Comparison of ENCODE assay signal across 8 cellular contexts in the genomic region with DNA sequence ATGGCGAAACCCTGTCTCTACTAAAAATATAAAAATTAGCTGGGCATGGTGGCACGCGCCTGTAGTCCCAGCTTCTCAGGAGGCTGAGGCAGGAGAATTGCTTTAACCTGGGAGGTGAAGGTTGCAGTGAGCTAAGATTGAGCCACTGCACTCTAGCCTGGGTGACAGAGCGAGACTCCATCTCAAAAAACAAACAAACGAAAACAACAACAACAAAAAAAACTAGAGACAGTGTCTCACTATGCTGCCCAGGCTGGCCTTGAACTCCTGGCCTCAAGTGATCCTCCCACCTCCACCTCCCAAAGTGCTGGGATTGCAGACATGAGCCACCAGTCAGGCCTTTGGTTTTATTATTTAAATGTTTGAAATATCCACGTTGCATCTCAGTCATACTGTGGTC. TPM values are rescaled to one million over a fixed set of nuclear protein-coding genes. Genes with fewer than 3 reads are reported as not detected.
DNase-seq lines count a peak whose midpoint lies in the region; ATAC-seq, FAIRE-seq and TF ChIP-seq lines count a peak whose summit lies in the region.
"Not testable (repeated sequence)": the region's sequence is repeated elsewhere in the genome, so short reads cannot be mapped to it uniquely, and the experiment has no call there.

No MANE protein-coding gene starts in this region.

- H3K36me3 Mint-ChIP-seq in activated T-cell treated with anti-CD3 and anti-CD28 coated beads, Interleukin-2, amount 50 U/mL, for 72 hours (ENCODE audit: insufficient read depth in 2 of 2) = peaks cover 11 to 18% of the 10 kb centered on the region in 2 donors
- peaks cover 27% of the 10 kb centered on the region for H3K36me3 Mint-ChIP-seq in brain
- peaks cover 19% of the 10 kb centered on the region for H3K36me3 Mint-ChIP-seq in stimulated activated memory B cell treated with anti-CD40 and anti-IgM and Interleukin-4, amounts not matched to agents 10 μg/mL and 1 μg/mL and 100 μg/mL, for 72 hours

- intact Hi-C loops in HepG2 (cut with micrococcal nuclease; ENCODE audit: unreplicated experiment) = loop anchor here (1.0 to 10.0 kb wide), 2 partner anchors 63 to 93 kb away; a partner anchor contains a TSS

- peak in 1 of 2 experiments; percentile 11; a peak in 1 of 4 replicates for TF ChIP-seq EP300 in HepG2 (IDR thresholded peaks at IDR 0.05; ENCODE audit: low read depth in 2 of 2, low read length in 2 of 2)
- not testable (repeated sequence) for TF ChIP-seq EP300 in HepG2 (CRISPR knock-in tag; IDR thresholded peaks at IDR 0.05; ENCODE audit: borderline replicate concordance)

- H2AFZ ChIP-seq in GM23248; OCI-LY3 (ENCODE audit: low read depth, low read length); HepG2 (ENCODE audit: low read length); osteoblast (ENCODE audit: low read length): not testable (repeated sequence)

- POLR2A ChIA-PET in HepG2 (lab: Yijun Ruan, JAX) = interaction anchor here (0.9 to 1.6 kb wide), 4 partner anchors 10 to 100 kb away, joined by 3 to 10 read pairs (median 4); a partner anchor contains a TSS

- H3K4me1 ChIP-seq in GM23248 (ENCODE audit: insufficient read depth) = peaks cover 24% of the 10 kb centered on the region
- H3K4me1 ChIP-seq in OCI-LY3 (ENCODE audit: low read length) = peaks cover 36% of the 10 kb centered on the region
- H3K4me1 ChIP-seq in HepG2 (ENCODE audit: insufficient read depth, low read length) = peaks cover 76% of the 10 kb centered on the region
- H3K4me1 ChIP-seq in osteoblast (ENCODE audit: insufficient read depth, low read length) = peaks cover 30% of the 10 kb centered on the region

- H3K9me3 Mint-ChIP-seq in activated T-cell treated with anti-CD3 and anti-CD28 coated beads, Interleukin-2, amount 50 U/mL, for 72 hours; brain; stimulated activated memory B cell treated with anti-CD40 and anti-IgM and Interleukin-4, amounts not matched to agents 10 μg/mL and 1 μg/mL and 100 μg/mL, for 72 hours: not testable (repeated sequence)

- not testable (repeated sequence) for TF ChIP-seq RAD21 in HepG2 (CRISPR knock-in tag; IDR thresholded peaks at IDR 0.05)

- not testable (repeated sequence) for H3K9ac ChIP-seq in GM23248; OCI-LY3 (ENCODE audit: low read length); HepG2 (ENCODE audit: insufficient read depth, low read depth, low read length)

- H3K27me3 ChIP-seq in GM23248 (replicated peaks; ENCODE audit: insufficient read depth); OCI-LY3 (ENCODE audit: low read depth, low read length); HepG2 (ENCODE audit: control insufficient read depth in 1 of 2, insufficient read depth in 2 of 2, low read length in 2 of 2); osteoblast (ENCODE audit: insufficient read depth, low read length): not testable (repeated sequence)

- ATAC-seq in activated T-cell treated with anti-CD3 and anti-CD28 coated beads, Interleukin-2, amount 50 U/mL, for 72 hours (replicated peaks in 1 of 2); HepG2; stimulated activated memory B cell treated with anti-CD40 and anti-IgM and Interleukin-4, amounts not matched to agents 10 μg/mL and 1 μg/mL and 100 μg/mL, for 72 hours: not testable (repeated sequence)

- not testable (repeated sequence) for H3K4me3 ChIP-seq in GM23248; OCI-LY3 (ENCODE audit: low read length); osteoblast (ENCODE audit: insufficient read depth, low read length)
- peak overlapping the region in 2 of 3 experiments; percentile 20 to 44; a peak in 2 of 6 replicates for H3K4me3 ChIP-seq in HepG2 (replicated peaks in 1 of 3; ENCODE audit: insufficient read depth in 1 of 3, low read depth in 2 of 3, low read length in 3 of 3)

- not testable (repeated sequence) for H3K36me3 ChIP-seq in GM23248 (ENCODE audit: low read depth); HepG2 (replicated peaks in 1 of 2; ENCODE audit: control insufficient read depth in 1 of 2, insufficient read depth in 2 of 2, low read length in 2 of 2); osteoblast (ENCODE audit: insufficient read depth, low read length)
- peaks cover 16% of the 10 kb centered on the region for H3K36me3 ChIP-seq in OCI-LY3 (replicated peaks; ENCODE audit: low read depth, low read length)

- in situ Hi-C loops in GM23248 (cut with MboI); HepG2 (cut with HindIII; ENCODE audit: extremely low pct_ligation_motif_present, low pct_unique_long_range_greater_than_20kb): not testable (repeated sequence)

- not testable (repeated sequence) for H3K27me3 Mint-ChIP-seq in activated T-cell treated with anti-CD3 and anti-CD28 coated beads, Interleukin-2, amount 50 U/mL, for 72 hours (ENCODE audit: low read depth); brain; stimulated activated memory B cell treated with anti-CD40 and anti-IgM and Interleukin-4, amounts not matched to agents 10 μg/mL and 1 μg/mL and 100 μg/mL, for 72 hours

- peak overlapping the region; percentile 0 for H3K27ac Mint-ChIP-seq in activated T-cell treated with anti-CD3 and anti-CD28 coated beads, Interleukin-2, amount 50 U/mL, for 72 hours
- peak overlapping the region in 2 of 5 experiments; percentile 14 to 57 for H3K27ac Mint-ChIP-seq in brain
- peak overlapping the region; percentile 3 for H3K27ac Mint-ChIP-seq in stimulated activated memory B cell treated with anti-CD40 and anti-IgM and Interleukin-4, amounts not matched to agents 10 μg/mL and 1 μg/mL and 100 μg/mL, for 72 hours

- CTCF ChIA-PET in HepG2 (lab: Yijun Ruan, JAX; ENCODE audit: low intra/inter-chr PET ratio, low total read pairs) = not testable (repeated sequence)

- BruUV-seq in HepG2 (replicated peaks; lab: Mats Ljungman, UMichigan) = not testable (repeated sequence)

- peaks cover 73% of the 10 kb centered on the region for H3K4me1 Mint-ChIP-seq in activated T-cell treated with anti-CD3 and anti-CD28 coated beads, Interleukin-2, amount 50 U/mL, for 72 hours (ENCODE audit: low read depth)
- peaks cover 61% of the 10 kb centered on the region for H3K4me1 Mint-ChIP-seq in brain
- peaks cover 77% of the 10 kb centered on the region for H3K4me1 Mint-ChIP-seq in stimulated activated memory B cell treated with anti-CD40 and anti-IgM and Interleukin-4, amounts not matched to agents 10 μg/mL and 1 μg/mL and 100 μg/mL, for 72 hours

- H4K20me1 ChIP-seq in GM23248 (ENCODE audit: insufficient read depth) (peaks cover 21% of the 10 kb centered on the region; the same call in 1 of the 2 replicates), OCI-LY3 (ENCODE audit: insufficient read depth, low read length) (peaks cover 60% of the 10 kb centered on the region), HepG2 (ENCODE audit: insufficient read depth, low read length) (peaks cover 24% of the 10 kb centered on the region), osteoblast (ENCODE audit: insufficient read depth, low read length) (peaks cover 63% of the 10 kb centered on the region)

- H3K79me2 ChIP-seq in GM23248 (ENCODE audit: insufficient read depth) (peaks cover 86% of the 10 kb centered on the region), OCI-LY3 (ENCODE audit: low read length) (peaks cover 91% of the 10 kb centered on the region), HepG2 (ENCODE audit: insufficient read depth, low read length) (peaks cover 79% of the 10 kb centered on the region), osteoblast (ENCODE audit: insufficient read depth, low read length) (peaks cover 91% of the 10 kb centered on the region)

- H3K4me3 Mint-ChIP-seq in activated T-cell treated with anti-CD3 and anti-CD28 coated beads, Interleukin-2, amount 50 U/mL, for 72 hours; stimulated activated memory B cell treated with anti-CD40 and anti-IgM and Interleukin-4, amounts not matched to agents 10 μg/mL and 1 μg/mL and 100 μg/mL, for 72 hours: not testable (repeated sequence)
- peak overlapping the region in 3 of 5 experiments; percentile 11 to 26 (median 15) for H3K4me3 Mint-ChIP-seq in brain

- TF ChIP-seq CTCF in 22Rv1 (IDR thresholded peaks at IDR 0.05); OCI-LY3 (IDR thresholded peaks at IDR 0.05; ENCODE audit: low read depth, low read length); brain (conservative IDR thresholded peaks at IDR 0.05); HepG2 (CRISPR knock-in tag; IDR thresholded peaks at IDR 0.05); osteoblast (IDR thresholded peaks at IDR 0.05; ENCODE audit: extremely low read depth, low read depth, low read length): not testable (repeated sequence)

- not testable (repeated sequence) for TF ChIP-seq POLR2A in HepG2 (IDR thresholded peaks at IDR 0.05; ENCODE audit: insufficient read depth in 1 of 2, low read depth in 2 of 2, low read length in 2 of 2)

- H3F3A ChIP-seq in GM23248 (ENCODE audit: insufficient read depth) = peaks cover 22% of the 10 kb centered on the region

- not testable (repeated sequence) for H3K9me2 ChIP-seq in GM23248 (ENCODE audit: insufficient read depth)

- H3K27ac ChIP-seq in 22Rv1 (peak overlapping the region; percentile 98), GM23248 (peak overlapping the region; percentile 30; the same call in 1 of the 2 replicates), HepG2 (ENCODE audit: extremely low read length, insufficient read depth, low read length) (peak overlapping the region; percentile 54), osteoblast (ENCODE audit: low read depth, low read length) (peak overlapping the region; percentile 64)
- not testable (repeated sequence) for H3K27ac ChIP-seq in OCI-LY3 (ENCODE audit: low read length)

- H3K4me2 ChIP-seq in GM23248 (ENCODE audit: unreplicated experiment); osteoblast (ENCODE audit: insufficient read depth, low read length): not testable (repeated sequence)
- peak overlapping the region; percentile 26 for H3K4me2 ChIP-seq in OCI-LY3 (ENCODE audit: low read length)
- H3K4me2 ChIP-seq in HepG2 (ENCODE audit: low read depth, low read length) = peak overlapping the region; percentile 80

- not testable (repeated sequence) for DNase-seq in GM23248; activated T-cell treated with anti-CD3 and anti-CD28 coated beads, Interleukin-2, amount 50 U/mL, for 72 hours; osteoblast (ENCODE audit: insufficient read length, low spot score, missing footprints)
- peak; percentile 15 for DNase-seq in HepG2 (ENCODE audit: low spot score)

- not testable (repeated sequence) for H3K9me3 ChIP-seq in GM23248 (ENCODE audit: low read depth); OCI-LY3 (ENCODE audit: insufficient read depth, low read length); HepG2 (ENCODE audit: low read length); osteoblast (ENCODE audit: low read depth, low read length)

- FAIRE-seq in HepG2 (lab: Jason Lieb, UNC) = not testable (repeated sequence)

- 91% methylated on average over 6 of the region's 6 CpGs for WGBS in GM23248 (ENCODE audit: low coverage in 1 of 2, low lambda C conversion rate in 2 of 2, missing lambda C conversion rate in 2 of 2), 2 experiments
- WGBS in HepG2 (ENCODE audit: low lambda C conversion rate) = 45% methylated on average over 6 of the region's 6 CpGs

RNA-seq across cellular contexts. Expression of a gene that starts 3.3 kb away (rescaled TPM):
- total RNA-seq in GM23248 (2014; rRNA removed; shearing (Covaris generic)) = 9.8 and 11.6 TPM in 2 replicates
- 7.0 and 7.4 TPM in 2 replicates for polyA plus RNA-seq in GM23248 (2016; fragmentation: Nextera tagmentation; extraction: Ambion mirVana)
- 10 to 100 TPM; 33.5 to 39.5 TPM for total RNA-seq in activated T-cell treated with anti-CD3 and anti-CD28 coated beads, Interleukin-2, amount 50 U/mL, for 72 hours
- polyA plus RNA-seq in brain (ENCODE audit: insufficient read depth, low read depth, low replicate concordance) = 19.9 TPM
- 8.2 and 8.6 TPM in 2 replicates for total RNA-seq in HepG2 (2016; rRNA removed; fragmentation: Illumina TruSeq; extraction: Trizol)
- 1.7 and 1.8 TPM in 2 replicates for total RNA-seq in HepG2 (2016; cell fraction: cytosol; rRNA removed; fragmentation: Illumina TruSeq; extraction: Trizol; ENCODE audit: low read depth)
- 6.8 and 8.5 TPM in 2 replicates for total RNA-seq in HepG2 (2016; cell fraction: insoluble cytoplasmic fraction; rRNA removed; fragmentation: Illumina TruSeq; extraction: Trizol)
- total RNA-seq in HepG2 (2016; cell fraction: membrane; rRNA removed; fragmentation: Illumina TruSeq; extraction: Trizol) = 8.4 and 9.5 TPM in 2 replicates
- 7.9 and 9.7 TPM in 2 replicates for total RNA-seq in HepG2 (2016; cell fraction: nucleus; rRNA removed; fragmentation: Illumina TruSeq; extraction: Trizol)
- 9.8 and 11.1 TPM in 2 replicates for polyA plus RNA-seq in HepG2 (2011; rRNA removed)
- polyA plus RNA-seq in HepG2 (2011; cell fraction: cytosol; rRNA removed) = 6.3 and 8.1 TPM in 2 replicates
- polyA plus RNA-seq in HepG2 (2011; cell fraction: nucleus; rRNA removed) = 20.4 and 23.3 TPM in 2 replicates
- 12.5 and 12.7 TPM in 2 replicates for polyA plus RNA-seq in HepG2 (2012)
- 3.1 and 4.1 TPM in 2 replicates for polyA plus RNA-seq in HepG2 (2016; cell fraction: cytosol; fragmentation: Illumina TruSeq; extraction: Trizol; ENCODE audit: low read depth)
- polyA plus RNA-seq in HepG2 (2016; cell fraction: insoluble cytoplasmic fraction; fragmentation: Illumina TruSeq; extraction: Trizol; ENCODE audit: low read depth) = 9.8 and 14.4 TPM in 2 replicates
- polyA plus RNA-seq in HepG2 (2016; cell fraction: membrane; fragmentation: Illumina TruSeq; extraction: Trizol; ENCODE audit: low read depth) = 12.8 and 14.8 TPM in 2 replicates
- 17.8 and 21.0 TPM in 2 replicates for polyA plus RNA-seq in HepG2 (2016; cell fraction: nucleus; fragmentation: Illumina TruSeq; extraction: Trizol; ENCODE audit: insufficient read depth, low read depth)
- polyA minus RNA-seq in HepG2 (2011; rRNA and poly(A)+ RNA removed; ENCODE audit: low replicate concordance) = 18.8 and 22.0 TPM in 2 replicates
- 8.2 and 9.7 TPM in 2 replicates for polyA minus RNA-seq in HepG2 (2011; cell fraction: cytosol; rRNA and poly(A)+ RNA removed)
- 13.8 and 15.7 TPM in 2 replicates for polyA minus RNA-seq in HepG2 (2011; cell fraction: nucleus; rRNA and poly(A)+ RNA removed)
- total RNA-seq in osteoblast = 11.2 and 12.4 TPM in 2 replicates

RNA-seq across cellular contexts. Expression of a gene that starts 35.8 kb away (rescaled TPM):
- 223 and 257 TPM in 2 replicates for total RNA-seq in GM23248 (2014; rRNA removed; shearing (Covaris generic))
- 214 and 217 TPM in 2 replicates for polyA plus RNA-seq in GM23248 (2016; fragmentation: Nextera tagmentation; extraction: Ambion mirVana)
- total RNA-seq in activated T-cell treated with anti-CD3 and anti-CD28 coated beads, Interleukin-2, amount 50 U/mL, for 72 hours = 100 to 1,000 TPM; 120 to 134 TPM
- polyA plus RNA-seq in brain (ENCODE audit: insufficient read depth, low read depth, low replicate concordance) = 143 TPM
- 194 and 230 TPM in 2 replicates for total RNA-seq in HepG2 (2016; rRNA removed; fragmentation: Illumina TruSeq; extraction: Trizol)
- 209 and 247 TPM in 2 replicates for total RNA-seq in HepG2 (2016; cell fraction: cytosol; rRNA removed; fragmentation: Illumina TruSeq; extraction: Trizol; ENCODE audit: low read depth)
- 197 and 238 TPM in 2 replicates for total RNA-seq in HepG2 (2016; cell fraction: insoluble cytoplasmic fraction; rRNA removed; fragmentation: Illumina TruSeq; extraction: Trizol)
- total RNA-seq in HepG2 (2016; cell fraction: membrane; rRNA removed; fragmentation: Illumina TruSeq; extraction: Trizol) = 313 and 374 TPM in 2 replicates
- 129 and 147 TPM in 2 replicates for total RNA-seq in HepG2 (2016; cell fraction: nucleus; rRNA removed; fragmentation: Illumina TruSeq; extraction: Trizol)
- polyA plus RNA-seq in HepG2 (2011; rRNA removed) = 107 and 141 TPM in 2 replicates
- 74.2 and 119 TPM in 2 replicates for polyA plus RNA-seq in HepG2 (2011; cell fraction: cytosol; rRNA removed)
- 17.5 and 29.2 TPM in 2 replicates for polyA plus RNA-seq in HepG2 (2011; cell fraction: nucleus; rRNA removed)
- 188 and 211 TPM in 2 replicates for polyA plus RNA-seq in HepG2 (2012)
- polyA plus RNA-seq in HepG2 (2016; cell fraction: cytosol; fragmentation: Illumina TruSeq; extraction: Trizol; ENCODE audit: low read depth) = 239 and 241 TPM in 2 replicates
- 215 TPM in 2 replicates for polyA plus RNA-seq in HepG2 (2016; cell fraction: insoluble cytoplasmic fraction; fragmentation: Illumina TruSeq; extraction: Trizol; ENCODE audit: low read depth)
- 325 and 350 TPM in 2 replicates for polyA plus RNA-seq in HepG2 (2016; cell fraction: membrane; fragmentation: Illumina TruSeq; extraction: Trizol; ENCODE audit: low read depth)
- polyA plus RNA-seq in HepG2 (2016; cell fraction: nucleus; fragmentation: Illumina TruSeq; extraction: Trizol; ENCODE audit: insufficient read depth, low read depth) = 211 and 253 TPM in 2 replicates
- polyA minus RNA-seq in HepG2 (2011; rRNA and poly(A)+ RNA removed; ENCODE audit: low replicate concordance) = 37.6 and 79.1 TPM in 2 replicates
- polyA minus RNA-seq in HepG2 (2011; cell fraction: cytosol; rRNA and poly(A)+ RNA removed) = 39.8 and 41.3 TPM in 2 replicates
- polyA minus RNA-seq in HepG2 (2011; cell fraction: nucleus; rRNA and poly(A)+ RNA removed) = 32.6 and 34.2 TPM in 2 replicates
- total RNA-seq in osteoblast = 200 and 202 TPM in 2 replicates
